ENCODE assay signal across 17 cellular contexts in genomic region chr1:4939266-4939665, GRCh38.
DNase-seq lines count a peak whose midpoint lies in the region; ATAC-seq, FAIRE-seq and TF ChIP-seq lines count a peak whose summit lies in the region.
"Had no signal": no experiment of that assay in that cellular context is flagged by ENCODE, and none has a peak within 500 bp of the region (broad histone marks: within the 10 kb centered on the region; RNA-seq: fewer than 3 reads in every experiment).

No MANE protein-coding gene starts in this region.

- no peak overlapping the region for H3K4me3 Mint-ChIP-seq in stimulated activated effector memory CD8-positive, alpha-beta T cell treated with anti-CD3 and anti-CD28 coated beads, Interleukin-12 subunit alpha, Interleukin-12 subunit beta, amount 100 ng/mL, for 72 hours
- H3K4me3 Mint-ChIP-seq: HFFc6 had no signal

- H3K36me3 Mint-ChIP-seq in stimulated activated effector memory CD8-positive, alpha-beta T cell treated with anti-CD3 and anti-CD28 coated beads, Interleukin-12 subunit alpha, Interleukin-12 subunit beta, amount 100 ng/mL, for 72 hours, result no peaks in the 10 kb centered on the region

- H3K27ac Mint-ChIP-seq in stimulated activated effector memory CD8-positive, alpha-beta T cell treated with anti-CD3 and anti-CD28 coated beads, Interleukin-12 subunit alpha, Interleukin-12 subunit beta, amount 100 ng/mL, for 72 hours, result no peak overlapping the region
- H3K27ac Mint-ChIP-seq: HFFc6 had no signal

- FAIRE-seq in urothelium cell line (lab: Jason Lieb, UNC), result peak; percentile 98

- no peak for ATAC-seq in sciatic nerve
- no peak for ATAC-seq in stimulated activated effector memory CD8-positive, alpha-beta T cell treated with anti-CD3 and anti-CD28 coated beads, Interleukin-12 subunit alpha, Interleukin-12 subunit beta, amount 100 ng/mL, for 72 hours

- intact Hi-C loops in sciatic nerve (cut with DNase I), result no loop called here

- peaks cover 11% of the 10 kb centered on the region for H3K9me3 Mint-ChIP-seq in stimulated activated effector memory CD8-positive, alpha-beta T cell treated with anti-CD3 and anti-CD28 coated beads, Interleukin-12 subunit alpha, Interleukin-12 subunit beta, amount 100 ng/mL, for 72 hours

- no peaks in the 10 kb centered on the region for H3K4me1 Mint-ChIP-seq in stimulated activated effector memory CD8-positive, alpha-beta T cell treated with anti-CD3 and anti-CD28 coated beads, Interleukin-12 subunit alpha, Interleukin-12 subunit beta, amount 100 ng/mL, for 72 hours

- DNase-seq in DMS53 (lab: John Stamatoyannopoulos, UW) (peak; percentile 33), DMS53 treated with DMSO at 0.1 percent for 48 hours (lab: John Stamatoyannopoulos, UW; ENCODE audit: unreplicated experiment) (no peak), amniotic epithelial cell (ENCODE audit: low read depth) (peak; percentile 0), fibroblast of mammary gland (ENCODE audit: low read depth) (peak; percentile 1), urothelium cell line (ENCODE audit: low spot score) (no peak), sciatic nerve (ENCODE audit: low spot score) (no peak), Kasumi-1 (lab: John Stamatoyannopoulos, UW) (no peak)
- DNase-seq in stimulated activated effector memory CD8-positive, alpha-beta T cell treated with anti-CD3 and anti-CD28 coated beads, Interleukin-12 subunit alpha, Interleukin-12 subunit beta, amount 100 ng/mL, for 72 hours (ENCODE audit: low spot score in 2 of 2), result no peak
- DNase-seq: GOT3, HFFc6, Karpas-422, NCI-H1417 treated with DMSO at 0.1 percent for 48 hours, NCI-H2029 treated with DMSO at 0.1 percent for 48 hours, NCI-H524 treated with DMSO at 0.1 percent for 48 hours, OCI-M1 had no signal

- no peak for TF ChIP-seq CTCF in fibroblast of mammary gland (conservative IDR thresholded peaks at IDR 0.05; ENCODE audit: control insufficient read depth, insufficient read depth, low read depth, low read length)

- no peak overlapping the region for H3K4me3 ChIP-seq in fibroblast of mammary gland (ENCODE audit: control insufficient read depth, low read depth, low read length)
- H3K4me3 ChIP-seq: BLaER1, SJCRH30 had no signal

Comparison
In these comparisons a context has a peak if more than half of its experiments do, and no peak if none do; other contexts are left out.
1. DNase-seq: peak in DMS53 (single experiment), amniotic epithelial cell (single experiment) and fibroblast of mammary gland (single experiment); none in DMS53 treated with DMSO at 0.1 percent for 48 hours (single experiment), urothelium cell line (single experiment), sciatic nerve (single experiment), stimulated activated effector memory CD8-positive, alpha-beta T cell treated with anti-CD3 and anti-CD28 coated beads, Interleukin-12 subunit alpha, Interleukin-12 subunit beta, amount 100 ng/mL, for 72 hours (0 of 2) and Kasumi-1 (0 of 2).